In genomic region chr17:29495011-29495410, GRCh38 we compare ENCODE assay signal across 17 cellular contexts.
DNase-seq lines count a peak whose midpoint lies in the region; ATAC-seq and TF ChIP-seq lines count a peak whose summit lies in the region.
"Had no signal": no experiment of that assay in that cellular context is flagged by ENCODE, and none has a peak within 500 bp of the region (broad histone marks: within the 10 kb centered on the region; RNA-seq: fewer than 3 reads in every experiment).

No MANE protein-coding gene starts in this region.

- H3K4me2 ChIP-seq in PC-3 (ENCODE audit: low read length): no peak overlapping the region
- H3K4me2 ChIP-seq in neural progenitor cell: no peak overlapping the region

- no peak overlapping the region for H3K4me3 Mint-ChIP-seq in neural progenitor cell
- H3K4me3 Mint-ChIP-seq in stimulated activated naive CD8-positive, alpha-beta T cell treated with anti-CD3 and anti-CD28 coated beads, Interleukin-15, amount 100 ng/mL, for 72 hours: no peak overlapping the region
- H3K4me3 Mint-ChIP-seq: CD4-positive, CD25-positive, alpha-beta regulatory T cell; dendritic cell treated with granulocyte-macrophage colony-stimulating factor and Interleukin-4, amounts not matched to agents 40 ng/mL and 50 ng/mL, for 4 days; T-helper 1 cell treated with Interleukin-12 subunit alpha and Interleukin-12 subunit beta and Interleukin-4 antibody, amounts not matched to agents 30 μg/mL and 1 μg/mL, for 36 hours had no signal

- TF ChIP-seq CTCF in PC-3 (conservative IDR thresholded peaks at IDR 0.05; ENCODE audit: low read depth, low read length): no peak
- no peak for TF ChIP-seq CTCF in neural progenitor cell (IDR thresholded peaks at IDR 0.05)

- H3K36me3 ChIP-seq in PC-3 (ENCODE audit: low read depth, low read length) (peaks cover 3% of the 10 kb centered on the region; the same call in 1 of the 2 replicates), neural progenitor cell (peaks cover 30% of the 10 kb centered on the region)

- H4K20me1 ChIP-seq in PC-3 (ENCODE audit: low read length) (no peaks in the 10 kb centered on the region), neural progenitor cell (ENCODE audit: low read depth) (no peaks in the 10 kb centered on the region)

- no peak overlapping the region for H3K27ac Mint-ChIP-seq in neural progenitor cell
- no peak overlapping the region for H3K27ac Mint-ChIP-seq in stimulated activated naive CD8-positive, alpha-beta T cell treated with anti-CD3 and anti-CD28 coated beads, Interleukin-15, amount 100 ng/mL, for 72 hours
- H3K27ac Mint-ChIP-seq: dendritic cell treated with granulocyte-macrophage colony-stimulating factor and Interleukin-4, amounts not matched to agents 40 ng/mL and 50 ng/mL, for 4 days had no signal

- no peaks in the 10 kb centered on the region for H3K9me3 Mint-ChIP-seq in neural progenitor cell
- no peaks in the 10 kb centered on the region for H3K9me3 Mint-ChIP-seq in stimulated activated naive CD8-positive, alpha-beta T cell treated with anti-CD3 and anti-CD28 coated beads, Interleukin-15, amount 100 ng/mL, for 72 hours
- H3K9me3 Mint-ChIP-seq: CD4-positive, CD25-positive, alpha-beta regulatory T cell; dendritic cell treated with granulocyte-macrophage colony-stimulating factor and Interleukin-4, amounts not matched to agents 40 ng/mL and 50 ng/mL, for 4 days; T-helper 1 cell treated with Interleukin-12 subunit alpha and Interleukin-12 subunit beta and Interleukin-4 antibody, amounts not matched to agents 30 μg/mL and 1 μg/mL, for 36 hours had no signal

- H3K27me3 ChIP-seq in PC-3 (ENCODE audit: low read length): no peaks in the 10 kb centered on the region
- no peaks in the 10 kb centered on the region for H3K27me3 ChIP-seq in neural progenitor cell
- H3K27me3 ChIP-seq: transverse colon had no signal

- no peaks in the 10 kb centered on the region for H3K9me2 ChIP-seq in PC-3 (replicated peaks; ENCODE audit: low read length)

- H3K9ac ChIP-seq in PC-3 (ENCODE audit: low read length) (no peak overlapping the region), neural progenitor cell (no peak overlapping the region)
- H3K9ac ChIP-seq: parathyroid adenoma had no signal

- CTCF ChIA-PET in PC-3 (lab: Charles Lee): no interaction called here

- DNase-seq in EL: peak; percentile 66
- DNase-seq in PC-3: peak; percentile 12
- DNase-seq in dedifferentiated amniotic fluid mesenchymal stem cell (ENCODE audit: extremely low spot score): peak; percentile 71
- DNase-seq in neural progenitor cell (ENCODE audit: low spot score): no peak
- no peak for DNase-seq in medulla oblongata (ENCODE audit: extremely low spot score)
- no peak for DNase-seq in effector CD8-positive, alpha-beta T cell (lab: John Stamatoyannopoulos, UW)
- no peak for DNase-seq in stimulated activated naive CD8-positive, alpha-beta T cell treated with anti-CD3 and anti-CD28 coated beads, Interleukin-15, amount 100 ng/mL, for 72 hours
- no peak for DNase-seq in stimulated activated CD4-positive, alpha-beta T cell treated with anti-CD3 and anti-CD28 coated beads, Interleukin-4, amount 100 ng/mL, for 24 hours
- DNase-seq: activated CD4-positive, CD25-positive, alpha-beta regulatory T cell; activated effector memory CD4-positive, alpha-beta T cell treated with Interleukin-2 at 50 U/mL for 16 hours; CD4-positive, CD25-positive, alpha-beta regulatory T cell; transverse colon had no signal

- ATAC-seq in PC-3: no peak
- no peak for ATAC-seq in stimulated activated naive CD8-positive, alpha-beta T cell treated with anti-CD3 and anti-CD28 coated beads, Interleukin-15, amount 100 ng/mL, for 72 hours
- ATAC-seq: esophagus mucosa, left lobe of liver had no signal

- intact Hi-C loops in PC-3 (cut with micrococcal nuclease): no loop called here

- no peaks in the 10 kb centered on the region for H3K4me1 Mint-ChIP-seq in neural progenitor cell
- H3K4me1 Mint-ChIP-seq in stimulated activated naive CD8-positive, alpha-beta T cell treated with anti-CD3 and anti-CD28 coated beads, Interleukin-15, amount 100 ng/mL, for 72 hours: peaks cover 6% of the 10 kb centered on the region

- H2AFZ ChIP-seq in PC-3 (ENCODE audit: low read length) (no peak overlapping the region), neural progenitor cell (replicated peaks) (no peak overlapping the region)
- H2AFZ ChIP-seq: parathyroid adenoma had no signal

- H3K4me3 ChIP-seq in PC-3 (ENCODE audit: low read length) (no peak overlapping the region), neural progenitor cell (no peak overlapping the region)
- H3K4me3 ChIP-seq: transverse colon had no signal

- peaks cover 28% of the 10 kb centered on the region for H3K36me3 Mint-ChIP-seq in neural progenitor cell

- H3K9me3 ChIP-seq in PC-3 (ENCODE audit: low read length) (no peaks in the 10 kb centered on the region), neural progenitor cell (ENCODE audit: low read depth) (no peaks in the 10 kb centered on the region)
- H3K9me3 ChIP-seq: transverse colon had no signal

- H3K79me2 ChIP-seq in PC-3 (ENCODE audit: low read length): no peaks in the 10 kb centered on the region
- H3K79me2 ChIP-seq in neural progenitor cell (ENCODE audit: low read depth): no peaks in the 10 kb centered on the region
- H3K79me2 ChIP-seq: parathyroid adenoma had no signal

- H3K27ac ChIP-seq in PC-3 (ENCODE audit: low read length) (no peak overlapping the region), neural progenitor cell (peak overlapping the region; percentile 70)
- H3K27ac ChIP-seq: parathyroid adenoma, transverse colon had no signal

- peaks cover 3% of the 10 kb centered on the region for H3K27me3 Mint-ChIP-seq in neural progenitor cell (ENCODE audit: insufficient read depth, low read depth)
- no peaks in the 10 kb centered on the region for H3K27me3 Mint-ChIP-seq in stimulated activated naive CD8-positive, alpha-beta T cell treated with anti-CD3 and anti-CD28 coated beads, Interleukin-15, amount 100 ng/mL, for 72 hours
- H3K27me3 Mint-ChIP-seq: CD4-positive, CD25-positive, alpha-beta regulatory T cell; dendritic cell treated with granulocyte-macrophage colony-stimulating factor and Interleukin-4, amounts not matched to agents 40 ng/mL and 50 ng/mL, for 4 days had no signal

- POLR2A ChIA-PET in PC-3 (lab: Charles Lee; ENCODE audit: unreplicated experiment): no interaction called here

- no TSS peak for BruUV-seq in PC-3 (replicated peaks; lab: Mats Ljungman, UMichigan)

- no peaks in the 10 kb centered on the region for H3K4me1 ChIP-seq in PC-3 (ENCODE audit: insufficient read depth, low read length)
- H3K4me1 ChIP-seq in neural progenitor cell: no peaks in the 10 kb centered on the region
- H3K4me1 ChIP-seq: parathyroid adenoma, transverse colon had no signal

- no peaks in the 10 kb centered on the region for H3F3A ChIP-seq in PC-3 (ENCODE audit: low read length, unreplicated experiment)
- H3F3A ChIP-seq in neural progenitor cell (ENCODE audit: low read depth): peaks cover 9% of the 10 kb centered on the region

Comparison
In these comparisons a context has a peak if more than half of its experiments do, and no peak if none do; other contexts are left out.
1. DNase-seq: peak in EL (single experiment), PC-3 (single experiment) and dedifferentiated amniotic fluid mesenchymal stem cell (single experiment); none in neural progenitor cell (single experiment), medulla oblongata (single experiment), effector CD8-positive, alpha-beta T cell (single experiment), stimulated activated naive CD8-positive, alpha-beta T cell treated with anti-CD3 and anti-CD28 coated beads, Interleukin-15, amount 100 ng/mL, for 72 hours (0 of 2) and stimulated activated CD4-positive, alpha-beta T cell treated with anti-CD3 and anti-CD28 coated beads, Interleukin-4, amount 100 ng/mL, for 24 hours (single experiment).